Comparison of ENCODE assay signal across 9 cellular contexts in genomic region chr5:143396353-143396940, GRCh38. TPM values are rescaled to one million over a fixed set of nuclear protein-coding genes. Genes with fewer than 3 reads are reported as not detected.
A peak's percentile ranks its signal among the peaks of the same experiment; 100 is the strongest.
DNase-seq lines count a peak whose midpoint lies in the region; ATAC-seq, FAIRE-seq and TF ChIP-seq lines count a peak whose summit lies in the region.
"Had no signal": no experiment of that assay in that cellular context is flagged by ENCODE, and none has a peak within 500 bp of the region (broad histone marks: within the 10 kb centered on the region; RNA-seq: fewer than 3 reads in every experiment).

No MANE protein-coding gene starts in this region.

- peaks cover 9% of the 10 kb centered on the region for H3K36me3 ChIP-seq in CD4-positive, alpha-beta memory T cell (ENCODE audit: insufficient read depth, low read length)
- peaks cover 0 to 16% of the 10 kb centered on the region in 2 experiments; a peak in 3 of 4 replicates for H3K36me3 ChIP-seq in GM12878 (ENCODE audit: control insufficient read depth in 2 of 2, insufficient read depth in 2 of 2, low read length in 1 of 2)
- H3K36me3 ChIP-seq in HAP-1 (replicated peaks): no peaks in the 10 kb centered on the region

- in situ Hi-C loops in GM12878 (cut with MboI) (no loop called here), HAP-1 (cut with MboI; ENCODE audit: low sequenced_read_pairs) (no loop called here)

- peaks cover 52 to 92% (median 69%) of the 10 kb centered on the region in 4 donors for H3K4me1 Mint-ChIP-seq in CD4-positive, alpha-beta memory T cell

- TF ChIP-seq EP300 in GM12878 (IDR thresholded peaks at IDR 0.05; ENCODE audit: borderline replicate concordance in 1 of 2, control insufficient read depth in 1 of 2, low read depth in 2 of 2, low read length in 2 of 2): no peak

- no peak for TF ChIP-seq RAD21 in GM12878 (IDR thresholded peaks at IDR 0.05; ENCODE audit: insufficient read depth, low read depth, low read length)

- peak overlapping the region in 1 of 2 donors; percentile 30 for H3K4me3 ChIP-seq in CD4-positive, alpha-beta memory T cell (ENCODE audit: low read length in 2 of 2)
- H3K4me3 ChIP-seq in GM12878 (peak overlapping the region; percentile 83), HAP-1 (no peak overlapping the region)

- H3K27me3 Mint-ChIP-seq in CD4-positive, alpha-beta memory T cell: no peaks in the 10 kb centered on the region

- H3K4me3 Mint-ChIP-seq in CD4-positive, alpha-beta memory T cell: peak overlapping the region; percentile 80 to 95 (median 88)

- no peak overlapping the region for H2AFZ ChIP-seq in GM12878 (ENCODE audit: control insufficient read depth, low read depth, low read length)

- H3K9ac ChIP-seq in GM12878 (ENCODE audit: control insufficient read depth, insufficient read depth, low read length): peak overlapping the region; percentile 92

- FAIRE-seq in H54 (lab: Jason Lieb, UNC): peak; percentile 33
- FAIRE-seq in GM12878 (lab: Jason Lieb, UNC): no peak

- no peaks in the 10 kb centered on the region for H3K9me3 Mint-ChIP-seq in CD4-positive, alpha-beta memory T cell

- peak overlapping the region in 1 of 7 donors; percentile 3 for H3K27ac Mint-ChIP-seq in CD4-positive, alpha-beta memory T cell

- H3K9me3 ChIP-seq in CD4-positive, alpha-beta memory T cell (ENCODE audit: control insufficient read depth in 1 of 2, low read length in 2 of 2): no peaks in the 10 kb centered on the region
- H3K9me3 ChIP-seq in GM12878 (replicated peaks; ENCODE audit: control insufficient read depth, insufficient read depth, low read length): no peaks in the 10 kb centered on the region
- no peaks in the 10 kb centered on the region for H3K9me3 ChIP-seq in HAP-1

- intact Hi-C loops in CD4-positive, alpha-beta memory T cell (cut with micrococcal nuclease): no loop called here
- intact Hi-C loops in GM12878 (cut with micrococcal nuclease; ENCODE audit: unreplicated experiment): loop anchor here (2.0 kb wide), 2 partner anchors 340 to 394 kb away; no protein-coding TSS in a partner anchor

- H3K27me3 ChIP-seq in CD4-positive, alpha-beta memory T cell (ENCODE audit: insufficient read depth, low read length): no peaks in the 10 kb centered on the region
- H3K27me3 ChIP-seq in GM12878 (replicated peaks in 1 of 2; ENCODE audit: control insufficient read depth in 2 of 2, insufficient read depth in 2 of 2, low read length in 1 of 2) (no peaks in the 10 kb centered on the region), HAP-1 (ENCODE audit: low read depth) (peaks cover 52% of the 10 kb centered on the region)
- H3K27me3 ChIP-seq: adrenal gland had no signal

- H3K4me2 ChIP-seq in GM12878 (ENCODE audit: control insufficient read depth, insufficient read depth): peak overlapping the region; percentile 84

- H4K20me1 ChIP-seq in GM12878 (ENCODE audit: control insufficient read depth, insufficient read depth): no peaks in the 10 kb centered on the region; the same call in 1 of the 2 replicates

- RAD21 ChIA-PET in GM12878 (lab: Charles Lee; ENCODE audit: unreplicated experiment): interaction anchor here (1.0 to 10.9 kb wide), 22 partner anchors 14 to 431 kb away, joined by 3 to 121 read pairs (median 7); no protein-coding TSS in a partner anchor

- peaks cover 25 to 47% of the 10 kb centered on the region in 2 donors for H3K36me3 Mint-ChIP-seq in CD4-positive, alpha-beta memory T cell

- ATAC-seq in GM12878 (no peak), HG02642 (IDR thresholded peaks at IDR 0.05; ENCODE audit: poor library complexity, unreplicated experiment) (no peak), HG02571 (IDR thresholded peaks at IDR 0.05; ENCODE audit: unreplicated experiment) (no peak)

- TF ChIP-seq POLR2A in H54 (IDR thresholded peaks at IDR 0.05; ENCODE audit: low read depth, low read length): no peak
- TF ChIP-seq POLR2A in GM12878 (IDR thresholded peaks at IDR 0.05; ENCODE audit: low read depth, low read length): no peak

- H3K4me1 ChIP-seq in CD4-positive, alpha-beta memory T cell (ENCODE audit: insufficient read depth, low read length): peaks cover 99% of the 10 kb centered on the region
- H3K4me1 ChIP-seq in GM12878 (ENCODE audit: control insufficient read depth, insufficient read depth, low read length): no peaks in the 10 kb centered on the region
- no peaks in the 10 kb centered on the region for H3K4me1 ChIP-seq in HAP-1

- no peak for DNase-seq in CD4-positive, alpha-beta memory T cell
- no peak for DNase-seq in H54 (ENCODE audit: insufficient read length, low spot score)
- no peak for DNase-seq in GM12878 (ENCODE audit: low read depth, low spot score)
- DNase-seq in midbrain (lab: John Stamatoyannopoulos, UW): peak; percentile 34
- no peak for DNase-seq in HAP-1 (ENCODE audit: low spot score in 2 of 2)
- DNase-seq in NCI-H146 (lab: John Stamatoyannopoulos, UW): no peak
- DNase-seq: adrenal gland had no signal

- no peak overlapping the region for H3K27ac ChIP-seq in CD4-positive, alpha-beta memory T cell (ENCODE audit: low read depth, low read length)
- H3K27ac ChIP-seq in GM12878 (ENCODE audit: control insufficient read depth, insufficient read depth): peak overlapping the region; percentile 93
- H3K27ac ChIP-seq: adrenal gland had no signal

- CTCF ChIA-PET in CD4-positive, alpha-beta memory T cell (lab: Charles Lee; ENCODE audit: partially characterized antibody): interaction anchor here (0.7 kb wide), 1 partner anchor 38 kb away, joined by 4 read pairs; no protein-coding TSS in a partner anchor
- CTCF ChIA-PET in GM12878 (lab: Yijun Ruan, JAX): interaction anchor here (0.7 to 2.3 kb wide), 6 partner anchors 17 to 429 kb away, joined by 3 to 7 read pairs (median 3); no protein-coding TSS in a partner anchor

- no TSS peak for BruUV-seq in GM12878 (replicated peaks; lab: Mats Ljungman, UMichigan)

- no peak for TF ChIP-seq CTCF in GM12878 (IDR thresholded peaks at IDR 0.05 in 2 of 3, conservative IDR thresholded peaks at IDR 0.05 in 1 of 3; ENCODE audit: control insufficient read depth in 2 of 3, extremely low read depth in 1 of 3, insufficient read depth in 1 of 3, low read depth in 3 of 3, low read length in 3 of 3)

- SMC1A ChIA-PET in GM12878 (lab: Charles Lee; ENCODE audit: uncharacterized antibody, unreplicated experiment): interaction anchor here (0.6 to 9.1 kb wide), 17 partner anchors 9 to 473 kb away, joined by 3 to 70 read pairs (median 5); no protein-coding TSS in a partner anchor

- peaks cover 99% of the 10 kb centered on the region for H3K79me2 ChIP-seq in GM12878 (ENCODE audit: control insufficient read depth, insufficient read depth, low read length)

- WGBS in GM12878 (ENCODE audit: insufficient coverage, insufficient replicate concordance, low lambda C conversion rate, missing lambda C conversion rate): 1% methylated on average over 5 of the region's 5 CpGs

- POLR2A ChIA-PET in CD4-positive, alpha-beta memory T cell (lab: Charles Lee; ENCODE audit: partially characterized antibody): no interaction called here
- POLR2A ChIA-PET in GM12878 (lab: Charles Lee): interaction anchor here (0.8 to 1.9 kb wide), 8 partner anchors 33 to 392 kb away, joined by 3 to 4 read pairs (median 3); no protein-coding TSS in a partner anchor

TF ChIP-seq in GM12878, 131 proteins besides CTCF, POLR2A, EP300 and RAD21 (continues in another document):
- no peak for TF ChIP-seq PAX8 (IDR thresholded peaks at IDR 0.05)
- 0 out of 2 replicates have a peak, but pooled peaks have one; percentile 8 for TF ChIP-seq ATF2 (IDR thresholded peaks at IDR 0.05; ENCODE audit: low read length)

RNA-seq across cellular contexts. Expression of gene NR3C1, which starts 7.0 kb away (rescaled TPM):
- 100 to 1,000 TPM; 161 to 164 TPM for total RNA-seq in CD4-positive, alpha-beta memory T cell
- polyA plus RNA-seq in CD4-positive, alpha-beta memory T cell: 100 to 1,000 TPM in 1 of 2 donors, 10 to 100 TPM in 1; 92.0 to 125 TPM
- total RNA-seq in GM12878 (2013; cell fraction: nucleolus; rRNA removed): 658 and 663 TPM in 2 replicates
- total RNA-seq in GM12878 (2014; rRNA removed): 79.9 and 108 TPM in 2 replicates
- 104 and 114 TPM in 2 replicates for total RNA-seq in GM12878 (2014; rRNA removed; fragmentation: Illumina TruSeq; extraction: Trizol)
- total RNA-seq in GM12878 (2021): 124 and 134 TPM in 2 replicates
- 38.5 TPM for polyA plus RNA-seq in GM12878 (2011; ENCODE audit: low read depth)
- 141 and 181 TPM in 2 replicates for polyA plus RNA-seq in GM12878 (2011; rRNA removed)
- 63.4 and 85.5 TPM in 2 replicates for polyA plus RNA-seq in GM12878 (2011; cell fraction: cytosol; rRNA removed)
- 55.0 and 75.3 TPM in 2 replicates for polyA plus RNA-seq in GM12878 (2011; cell fraction: nucleus; rRNA removed)
- 41.4 and 59.0 TPM in 2 replicates for polyA plus RNA-seq in GM12878 (2012)
- polyA plus RNA-seq in GM12878 (2014; fragmentation: Illumina TruSeq; extraction: Trizol): 83.7 and 104 TPM in 2 replicates
- polyA plus RNA-seq in GM12878 (2014; fragmentation: Nextera tagmentation; extraction: Ambion mirVana): 100 to 1,000 TPM in 1 of 2 experiments, 10 to 100 TPM in 1; 89.0 to 119 TPM
- polyA plus RNA-seq in GM12878 (2014; rRNA removed): 37.2 and 49.7 TPM in 2 replicates
- 100 to 1,000 TPM; 114 to 123 TPM for polyA plus RNA-seq in GM12878 (2016; fragmentation: Nextera tagmentation; extraction: Ambion mirVana)
- 252 and 261 TPM in 2 replicates for polyA minus RNA-seq in GM12878 (2011; rRNA and poly(A)+ RNA removed)
- 80.9 and 85.6 TPM in 2 replicates for polyA minus RNA-seq in GM12878 (2011; cell fraction: cytosol; rRNA and poly(A)+ RNA removed)
- polyA minus RNA-seq in GM12878 (2011; cell fraction: nucleus; rRNA and poly(A)+ RNA removed): 189 and 197 TPM in 2 replicates
